9 cellular contexts compared by ENCODE assay signal in genomic region chr6:13304101-13304500, GRCh38. TPM values are rescaled to one million over a fixed set of nuclear protein-coding genes. Genes with fewer than 3 reads are reported as not detected.
DNase-seq lines count a peak whose midpoint lies in the region; ATAC-seq and TF ChIP-seq lines count a peak whose summit lies in the region.
"Had no signal": no experiment of that assay in that cellular context is flagged by ENCODE, and none has a peak within 500 bp of the region (broad histone marks: within the 10 kb centered on the region; RNA-seq: fewer than 3 reads in every experiment).

No MANE protein-coding gene starts in this region.

- TF ChIP-seq POLR2A in tibial nerve (IDR thresholded peaks at IDR 0.05): no peak

- H3K4me3 ChIP-seq in ascending aorta (peak overlapping the region; percentile 1 to 29), lower lobe of right lung (no peak overlapping the region), tibial nerve (no peak overlapping the region)

- peaks cover 3 to 14% of the 10 kb centered on the region in 2 donors for H3K36me3 ChIP-seq in ascending aorta
- H3K36me3 ChIP-seq in lower lobe of right lung: peaks cover 77% of the 10 kb centered on the region
- peaks cover 0 to 53% (median 5%) of the 10 kb centered on the region in 3 donors for H3K36me3 ChIP-seq in tibial nerve

- H3K9me3 Mint-ChIP-seq in activated T-cell treated with anti-CD3 and anti-CD28 coated beads, Interleukin-2, amount 50 U/mL, for 72 hours: no peaks in the 10 kb centered on the region
- H3K9me3 Mint-ChIP-seq in activated T-cell treated with anti-CD3 and anti-CD28 coated beads, Interleukin-2, amount 50 U/mL, for 4 hours: no peaks in the 10 kb centered on the region

- TF ChIP-seq CTCF in ascending aorta (IDR thresholded peaks at IDR 0.05) (no peak), lower lobe of right lung (IDR thresholded peaks at IDR 0.05) (no peak), tibial nerve (IDR thresholded peaks at IDR 0.05) (no peak)

- intact Hi-C loops in ascending aorta (cut with DNase I): loop anchor here (5.0 kb wide), 1 partner anchor 347 kb away; no protein-coding TSS in a partner anchor
- intact Hi-C loops in lower lobe of right lung (cut with DNase I): no loop called here

- no peak for ATAC-seq in activated T-cell treated with anti-CD3 and anti-CD28 coated beads, Interleukin-2, amount 50 U/mL, for 72 hours (replicated peaks in 1 of 2)
- no peak for ATAC-seq in activated T-cell treated with anti-CD3 and anti-CD28 coated beads, Interleukin-2, amount 50 U/mL, for 4 hours
- ATAC-seq in lower lobe of right lung: no peak
- no peak for ATAC-seq in GM18520 (IDR thresholded peaks at IDR 0.05; ENCODE audit: unreplicated experiment)

- H3K27ac Mint-ChIP-seq in activated T-cell treated with anti-CD3 and anti-CD28 coated beads, Interleukin-2, amount 50 U/mL, for 72 hours: peak overlapping the region; percentile 31

- H3K4me3 Mint-ChIP-seq in activated T-cell treated with anti-CD3 and anti-CD28 coated beads, Interleukin-2, amount 50 U/mL, for 72 hours: peak overlapping the region in 1 of 2 donors; percentile 31
- no peak overlapping the region for H3K4me3 Mint-ChIP-seq in activated T-cell treated with anti-CD3 and anti-CD28 coated beads, Interleukin-2, amount 50 U/mL, for 4 hours

- no peak for DNase-seq in activated T-cell treated with anti-CD3 and anti-CD28 coated beads, Interleukin-2, amount 50 U/mL, for 72 hours
- no peak for DNase-seq in activated T-cell treated with anti-CD3 and anti-CD28 coated beads, Interleukin-2, amount 50 U/mL, for 4 hours
- DNase-seq in ascending aorta (ENCODE audit: low spot score in 2 of 2) (no peak), lower lobe of right lung (no peak), tibial nerve (ENCODE audit: low spot score in 2 of 2) (no peak), COLO668 (lab: John Stamatoyannopoulos, UW; ENCODE audit: unreplicated experiment) (no peak), HuH-7.5 (ENCODE audit: low spot score) (no peak)
- DNase-seq: H7 had no signal

- peaks cover 0 to 14% of the 10 kb centered on the region in 2 donors for H3K4me1 ChIP-seq in ascending aorta
- H3K4me1 ChIP-seq in lower lobe of right lung: peaks cover 29% of the 10 kb centered on the region
- H3K4me1 ChIP-seq in tibial nerve: peaks cover 0 to 43% (median 24%) of the 10 kb centered on the region in 4 donors

- TF ChIP-seq EP300 in tibial nerve (IDR thresholded peaks at IDR 0.05): no peak

- H3K36me3 Mint-ChIP-seq in activated T-cell treated with anti-CD3 and anti-CD28 coated beads, Interleukin-2, amount 50 U/mL, for 72 hours (ENCODE audit: insufficient read depth in 2 of 2): peaks cover 6 to 25% of the 10 kb centered on the region in 2 donors
- peaks cover 63% of the 10 kb centered on the region for H3K36me3 Mint-ChIP-seq in activated T-cell treated with anti-CD3 and anti-CD28 coated beads, Interleukin-2, amount 50 U/mL, for 4 hours (ENCODE audit: insufficient read depth)

- H3K27me3 Mint-ChIP-seq in activated T-cell treated with anti-CD3 and anti-CD28 coated beads, Interleukin-2, amount 50 U/mL, for 72 hours (ENCODE audit: low read depth): no peaks in the 10 kb centered on the region
- no peaks in the 10 kb centered on the region for H3K27me3 Mint-ChIP-seq in activated T-cell treated with anti-CD3 and anti-CD28 coated beads, Interleukin-2, amount 50 U/mL, for 4 hours (ENCODE audit: low read depth)

- WGBS in tibial nerve, 2 donors: 52 to 60% methylated on average over 6 of the region's 6 CpGs

- H3K4me1 Mint-ChIP-seq in activated T-cell treated with anti-CD3 and anti-CD28 coated beads, Interleukin-2, amount 50 U/mL, for 72 hours (ENCODE audit: low read depth): peaks cover 31% of the 10 kb centered on the region
- H3K4me1 Mint-ChIP-seq in activated T-cell treated with anti-CD3 and anti-CD28 coated beads, Interleukin-2, amount 50 U/mL, for 4 hours (ENCODE audit: low read depth): peaks cover 25% of the 10 kb centered on the region

- H3K27ac ChIP-seq in ascending aorta (peak overlapping the region; percentile 20 to 58), lower lobe of right lung (peak overlapping the region; percentile 72), tibial nerve (peak overlapping the region; percentile 38 to 91 (median 84))

- H3K27me3 ChIP-seq in ascending aorta (no peaks in the 10 kb centered on the region), lower lobe of right lung (ENCODE audit: low read depth) (no peaks in the 10 kb centered on the region), tibial nerve (no peaks in the 10 kb centered on the region)

- H3K9me3 ChIP-seq in ascending aorta (no peaks in the 10 kb centered on the region), lower lobe of right lung (no peaks in the 10 kb centered on the region), tibial nerve (no peaks in the 10 kb centered on the region)

RNA-seq across cellular contexts. Expression of gene TBC1D7, which starts 24.2 kb away (rescaled TPM):
- total RNA-seq in activated T-cell treated with anti-CD3 and anti-CD28 coated beads, Interleukin-2, amount 50 U/mL, for 72 hours: 10 to 100 TPM; 20.3 to 22.8 TPM
- 10 to 100 TPM; 12.9 to 18.4 (median 15.5) TPM for total RNA-seq in activated T-cell treated with anti-CD3 and anti-CD28 coated beads, Interleukin-2, amount 50 U/mL, for 4 hours
- total RNA-seq in ascending aorta (79.5 TPM), lower lobe of right lung (18.8 TPM), tibial nerve (10 to 100 TPM in 1 of 4 donors, 1 to 10 TPM in 3; 5.5 to 28.2 (median 7.1) TPM)

Comparison
In these comparisons a context has a peak if more than half of its experiments do, and no peak if none do; other contexts are left out.
1. H3K4me3 ChIP-seq: peak in ascending aorta (2 of 2); none in lower lobe of right lung (single experiment) and tibial nerve (0 of 4).
2. Peak in every context shown above with its lines, with median percentiles within 50 percentile points of each other: H3K27ac ChIP-seq.